Comparison of ENCODE assay signal across 37 cellular contexts in the genomic region with DNA sequence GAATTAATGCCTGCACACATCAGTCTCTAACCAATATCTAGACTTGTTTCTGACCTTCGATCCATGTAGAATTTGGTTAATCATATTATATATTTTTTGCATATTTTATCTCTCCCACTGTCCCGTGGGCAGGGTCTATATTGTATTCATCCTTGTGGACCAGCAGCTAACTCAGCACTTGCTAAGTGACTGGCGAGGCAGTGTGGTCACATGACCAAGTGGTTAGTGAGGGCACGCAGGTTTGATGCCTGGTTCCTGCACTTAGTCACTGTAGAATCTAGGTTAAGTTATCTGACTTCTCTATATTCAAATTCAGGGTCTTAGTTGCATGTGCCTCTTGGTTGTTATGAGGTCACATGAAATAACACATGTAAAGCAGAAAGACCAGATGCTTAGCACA.
"Had no signal": no experiment of that assay in that cellular context is flagged by ENCODE, and none has a peak within 500 bp of the region (broad histone marks: within the 10 kb centered on the region; RNA-seq: fewer than 3 reads in every experiment).

No MANE protein-coding gene starts in this region.

- H3K27me3 ChIP-seq: ascending aorta, cardiac muscle cell had no signal

- H3K27ac Mint-ChIP-seq: activated CD4-positive, alpha-beta memory T cell treated with anti-CD3 and anti-CD28 coated beads, Interleukin-2, amount 10 ng/mL, durations not matched to agents 7 days and 5 days; activated CD4-positive, alpha-beta T cell treated with anti-CD3 and anti-CD28 coated beads, Interleukin-2, amount 10 ng/mL, durations not matched to agents 24 days and 14 days; activated CD8-positive, alpha-beta memory T cell treated with anti-CD3 and anti-CD28 coated beads, Interleukin-2, amount 10 ng/mL, durations not matched to agents 7 days and 5 days; activated CD8-positive, alpha-beta T cell treated with anti-CD3 and anti-CD28 coated beads, Interleukin-2, amount 10 ng/mL, durations not matched to agents 7 days and 5 days; activated naive CD4-positive, alpha-beta T cell treated with anti-CD3 and anti-CD28 coated beads, Interleukin-2, amount 10 ng/mL, durations not matched to agents 7 days and 5 days; activated naive CD4-positive, alpha-beta T cell treated with anti-CD3 and anti-CD28 coated beads, Interleukin-2, amount 50 U/mL, for 24 hours; activated naive CD8-positive, alpha-beta T cell; activated naive CD8-positive, alpha-beta T cell treated with anti-CD3 and anti-CD28 coated beads, Interleukin-2, amount 10 ng/mL, durations not matched to agents 7 days and 5 days; activated naive CD8-positive, alpha-beta T cell treated with anti-CD3 and anti-CD28 coated beads, Interleukin-2, amount 50 U/mL, for 24 hours; activated T-cell treated with anti-CD3 and anti-CD28 coated beads, Interleukin-2, amount 50 U/mL, for 24 hours; activated T-helper 2 cell treated with anti-CD3 and anti-CD28 coated beads, Interferon-gamma antibody, Interleukin-2, Interleukin-4, amounts not matched to agents 10 μg/mL and 5 μg/mL and 100 μg/mL, durations not matched to agents 14 hours and 24 hours and 36 hours; brain; T-helper 1 cell treated with Interleukin-12 subunit alpha and Interleukin-12 subunit beta and Interleukin-4 antibody, amounts not matched to agents 30 μg/mL and 1 μg/mL, for 36 hours; T-helper 2 cell treated with Interferon-gamma antibody and Interleukin-4, amounts not matched to agents 5 μg/mL and 100 μg/mL, for 36 hours had no signal

- H3K27ac ChIP-seq: ascending aorta, cardiac muscle cell, VCaP had no signal

- H3K4me1 ChIP-seq: ascending aorta had no signal

- H3K4me3 Mint-ChIP-seq: activated CD4-positive, alpha-beta memory T cell treated with anti-CD3 and anti-CD28 coated beads, Interleukin-2, amount 10 ng/mL, durations not matched to agents 7 days and 5 days; activated CD4-positive, alpha-beta T cell treated with anti-CD3 and anti-CD28 coated beads, Interleukin-2, amount 10 ng/mL, durations not matched to agents 24 days and 14 days; activated CD8-positive, alpha-beta memory T cell treated with anti-CD3 and anti-CD28 coated beads, Interleukin-2, amount 10 ng/mL, durations not matched to agents 7 days and 5 days; activated CD8-positive, alpha-beta T cell treated with anti-CD3 and anti-CD28 coated beads, Interleukin-2, amount 10 ng/mL, durations not matched to agents 7 days and 5 days; activated naive CD4-positive, alpha-beta T cell treated with anti-CD3 and anti-CD28 coated beads, Interleukin-2, amount 10 ng/mL, durations not matched to agents 7 days and 5 days; activated naive CD4-positive, alpha-beta T cell treated with anti-CD3 and anti-CD28 coated beads, Interleukin-2, amount 50 U/mL, for 24 hours; activated naive CD8-positive, alpha-beta T cell; activated naive CD8-positive, alpha-beta T cell treated with anti-CD3 and anti-CD28 coated beads, Interleukin-2, amount 10 ng/mL, durations not matched to agents 7 days and 5 days; activated naive CD8-positive, alpha-beta T cell treated with anti-CD3 and anti-CD28 coated beads, Interleukin-2, amount 50 U/mL, for 24 hours; activated T-cell treated with anti-CD3 and anti-CD28 coated beads, Interleukin-2, amount 50 U/mL, for 24 hours; brain; central memory CD8-positive, alpha-beta T cell; T-helper 1 cell treated with Interleukin-12 subunit alpha and Interleukin-12 subunit beta and Interleukin-4 antibody, amounts not matched to agents 30 μg/mL and 1 μg/mL, for 36 hours; T-helper 2 cell treated with Interferon-gamma antibody and Interleukin-4, amounts not matched to agents 5 μg/mL and 100 μg/mL, for 36 hours had no signal

- DNase-seq: activated CD4-positive, alpha-beta memory T cell treated with anti-CD3 and anti-CD28 coated beads, Interleukin-2, amount 10 ng/mL, durations not matched to agents 7 days and 5 days; activated CD4-positive, alpha-beta T cell treated with anti-CD3 and anti-CD28 coated beads for 1 hour; activated CD4-positive, alpha-beta T cell treated with anti-CD3 and anti-CD28 coated beads for 4 hours; activated CD4-positive, alpha-beta T cell treated with anti-CD3 and anti-CD28 coated beads, Interleukin-2, amount 10 ng/mL, durations not matched to agents 24 days and 14 days; activated CD4-positive, alpha-beta T cell treated with anti-CD3 and anti-CD28 coated beads, Interleukin-2, amount 50 U/mL, for 48 hours; activated CD4-positive, CD25-positive, alpha-beta regulatory T cell; activated CD8-positive, alpha-beta memory T cell treated with anti-CD3 and anti-CD28 coated beads for 24 hours; activated CD8-positive, alpha-beta memory T cell treated with anti-CD3 and anti-CD28 coated beads, Interleukin-2, amount 10 ng/mL, durations not matched to agents 7 days and 5 days; activated CD8-positive, alpha-beta memory T cell treated with anti-CD3 and anti-CD28 coated beads, Interleukin-2, amount 50 U/mL, for 48 hours; activated CD8-positive, alpha-beta T cell treated with anti-CD3 and anti-CD28 coated beads, Interleukin-2, amount 10 ng/mL, durations not matched to agents 7 days and 5 days; activated effector memory CD4-positive, alpha-beta T cell treated with Interleukin-2 at 50 U/mL for 16 hours; activated gamma-delta T cell; activated naive CD4-positive, alpha-beta T cell treated with anti-CD3 and anti-CD28 coated beads, Interleukin-2, amount 10 ng/mL, durations not matched to agents 7 days and 5 days; activated naive CD4-positive, alpha-beta T cell treated with Interleukin-2 at 50 U/mL for 16 hours; activated naive CD8-positive, alpha-beta T cell treated with anti-CD3 and anti-CD28 coated beads, Interleukin-2, amount 10 ng/mL, durations not matched to agents 7 days and 5 days; activated naive CD8-positive, alpha-beta T cell treated with anti-CD3 and anti-CD28 coated beads, Interleukin-2, amount 50 U/mL, for 24 hours; activated T-cell treated with anti-CD3 and anti-CD28 coated beads, Interleukin-2, amount 50 U/mL, for 24 hours; activated T-cell treated with anti-CD3 and anti-CD28 coated beads, Interleukin-2, amount 50 U/mL, for 48 hours; amygdala; anterior cingulate cortex; caudate nucleus; cerebellar nuclear complex; T-helper 1 cell; T-helper 2 cell; T-helper 9 cell had no signal

- H3K9me3 ChIP-seq: ascending aorta had no signal

- H3K4me1 Mint-ChIP-seq: activated CD4-positive, alpha-beta memory T cell treated with anti-CD3 and anti-CD28 coated beads, Interleukin-2, amount 10 ng/mL, durations not matched to agents 7 days and 5 days; activated CD4-positive, alpha-beta T cell treated with anti-CD3 and anti-CD28 coated beads, Interleukin-2, amount 10 ng/mL, durations not matched to agents 24 days and 14 days; activated CD8-positive, alpha-beta memory T cell treated with anti-CD3 and anti-CD28 coated beads, Interleukin-2, amount 10 ng/mL, durations not matched to agents 7 days and 5 days; activated naive CD4-positive, alpha-beta T cell treated with anti-CD3 and anti-CD28 coated beads, Interleukin-2, amount 10 ng/mL, durations not matched to agents 7 days and 5 days; activated naive CD4-positive, alpha-beta T cell treated with anti-CD3 and anti-CD28 coated beads, Interleukin-2, amount 50 U/mL, for 24 hours; activated naive CD8-positive, alpha-beta T cell treated with anti-CD3 and anti-CD28 coated beads, Interleukin-2, amount 10 ng/mL, durations not matched to agents 7 days and 5 days; activated naive CD8-positive, alpha-beta T cell treated with anti-CD3 and anti-CD28 coated beads, Interleukin-2, amount 50 U/mL, for 24 hours; central memory CD8-positive, alpha-beta T cell had no signal

- H3K9me3 Mint-ChIP-seq: activated CD4-positive, alpha-beta memory T cell treated with anti-CD3 and anti-CD28 coated beads, Interleukin-2, amount 10 ng/mL, durations not matched to agents 7 days and 5 days; activated CD4-positive, alpha-beta T cell treated with anti-CD3 and anti-CD28 coated beads, Interleukin-2, amount 10 ng/mL, durations not matched to agents 24 days and 14 days; activated naive CD4-positive, alpha-beta T cell treated with anti-CD3 and anti-CD28 coated beads, Interleukin-2, amount 10 ng/mL, durations not matched to agents 7 days and 5 days; activated naive CD4-positive, alpha-beta T cell treated with anti-CD3 and anti-CD28 coated beads, Interleukin-2, amount 50 U/mL, for 24 hours; activated naive CD8-positive, alpha-beta T cell treated with anti-CD3 and anti-CD28 coated beads, Interleukin-2, amount 10 ng/mL, durations not matched to agents 7 days and 5 days; activated naive CD8-positive, alpha-beta T cell treated with anti-CD3 and anti-CD28 coated beads, Interleukin-2, amount 50 U/mL, for 24 hours; activated T-cell treated with anti-CD3 and anti-CD28 coated beads, Interleukin-2, amount 50 U/mL, for 24 hours; activated T-helper 2 cell treated with anti-CD3 and anti-CD28 coated beads, Interferon-gamma antibody, Interleukin-2, Interleukin-4, amounts not matched to agents 10 μg/mL and 5 μg/mL and 100 μg/mL, durations not matched to agents 14 hours and 24 hours and 36 hours; brain; central memory CD8-positive, alpha-beta T cell; T-helper 1 cell treated with Interleukin-12 subunit alpha and Interleukin-12 subunit beta and Interleukin-4 antibody, amounts not matched to agents 30 μg/mL and 1 μg/mL, for 36 hours; T-helper 2 cell treated with Interferon-gamma antibody and Interleukin-4, amounts not matched to agents 5 μg/mL and 100 μg/mL, for 36 hours had no signal

- H3K4me3 ChIP-seq: ascending aorta, cardiac muscle cell had no signal

- H3K27me3 Mint-ChIP-seq: activated naive CD4-positive, alpha-beta T cell treated with anti-CD3 and anti-CD28 coated beads, Interleukin-2, amount 10 ng/mL, durations not matched to agents 7 days and 5 days; brain had no signal

- FAIRE-seq: TTC549 had no signal

- H3K36me3 Mint-ChIP-seq: activated CD8-positive, alpha-beta memory T cell treated with anti-CD3 and anti-CD28 coated beads, Interleukin-2, amount 10 ng/mL, durations not matched to agents 7 days and 5 days; activated naive CD4-positive, alpha-beta T cell treated with anti-CD3 and anti-CD28 coated beads, Interleukin-2, amount 10 ng/mL, durations not matched to agents 7 days and 5 days; activated naive CD4-positive, alpha-beta T cell treated with anti-CD3 and anti-CD28 coated beads, Interleukin-2, amount 50 U/mL, for 24 hours; activated naive CD8-positive, alpha-beta T cell; activated naive CD8-positive, alpha-beta T cell treated with anti-CD3 and anti-CD28 coated beads, Interleukin-2, amount 10 ng/mL, durations not matched to agents 7 days and 5 days; brain had no signal

- ATAC-seq: activated CD4-positive, CD25-positive, alpha-beta regulatory T cell treated with anti-CD3 and anti-CD28 coated beads, Interleukin-2, amount 50 U/mL, for 24 hours; activated CD8-positive, alpha-beta memory T cell treated with anti-CD3 and anti-CD28 coated beads, Interleukin-2, amount 10 ng/mL, durations not matched to agents 7 days and 5 days; activated CD8-positive, alpha-beta T cell treated with anti-CD3 and anti-CD28 coated beads, Interleukin-2, amount 10 ng/mL, durations not matched to agents 7 days and 5 days; activated naive CD8-positive, alpha-beta T cell treated with anti-CD3 and anti-CD28 coated beads, Interleukin-2, amount 50 U/mL, for 24 hours had no signal

- H3K36me3 ChIP-seq: ascending aorta, cardiac muscle cell had no signal
